In the genomic region with DNA sequence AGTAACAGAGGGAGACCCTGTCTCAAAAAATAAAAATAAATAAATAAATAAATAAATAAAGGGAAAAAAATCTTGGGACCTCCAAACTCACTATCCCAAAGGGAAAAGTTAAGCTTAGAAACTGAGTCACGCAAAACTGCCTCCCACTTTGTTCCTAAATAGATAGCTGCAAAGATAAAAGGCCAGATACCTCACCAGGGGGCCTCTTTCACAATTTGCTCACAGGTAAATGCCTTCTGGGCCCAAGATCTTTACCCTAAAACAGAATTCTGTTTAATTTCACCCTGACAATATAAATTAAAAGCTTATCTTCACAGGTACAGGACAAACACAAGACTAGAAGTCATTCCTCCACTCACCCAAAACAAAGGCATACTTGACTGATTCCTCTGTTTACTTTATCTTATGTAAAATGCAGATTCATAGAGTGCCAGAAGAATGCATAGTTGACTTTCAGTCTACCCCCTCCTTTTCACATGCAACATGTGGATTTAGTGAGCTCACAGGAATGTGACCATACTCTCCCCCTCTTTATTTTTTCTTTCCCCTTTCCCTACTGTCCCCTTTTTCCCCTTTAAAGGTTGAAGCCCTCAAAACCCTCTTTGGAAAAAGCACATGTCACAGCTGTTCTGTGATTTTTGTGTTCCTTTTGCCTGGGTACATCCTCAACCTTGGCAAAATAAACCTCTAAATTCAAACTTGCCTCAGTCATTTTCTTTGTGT, we compare ENCODE assay signal across 1 cellular context.
TF ChIP-seq lines count a peak whose summit lies in the region.

No MANE protein-coding gene starts in this region.

TF ChIP-seq in H1, 55 proteins besides CTCF, POLR2A, EP300 and RAD21:
- TF ChIP-seq TCF12 (IDR thresholded peaks at IDR 0.05; ENCODE audit: low read depth, low read length) (0 out of 2 replicates have a peak, but pooled peaks have one; percentile 24), TEAD4 (IDR thresholded peaks at IDR 0.05; ENCODE audit: low read depth, low read length) (peak; percentile 93), CBX5 (IDR thresholded peaks at IDR 0.05; ENCODE audit: low read depth, low read length) (no peak), GTF2F1 (IDR thresholded peaks at IDR 0.05; ENCODE audit: borderline replicate concordance, low read depth, low read length) (no peak), SIX5 (IDR thresholded peaks at IDR 0.05; ENCODE audit: low read depth, low read length) (no peak), ASH2L (IDR thresholded peaks at IDR 0.05; ENCODE audit: low read length) (peak; percentile 30), RBBP5 (IDR thresholded peaks at IDR 0.05; ENCODE audit: borderline replicate concordance, low read depth, low read length) (0 out of 2 replicates have a peak, but pooled peaks have one; percentile 31), CEBPB (IDR thresholded peaks at IDR 0.05; ENCODE audit: low read depth, low read length) (peak; percentile 82), KDM1A (IDR thresholded peaks at IDR 0.05; ENCODE audit: borderline replicate concordance, low read length) (0 out of 2 replicates have a peak, but pooled peaks have one; percentile 6), SIN3A (conservative IDR thresholded peaks at IDR 0.05 in 1 of 2, IDR thresholded peaks at IDR 0.05 in 1 of 2; ENCODE audit: low read depth in 1 of 2, low read length in 2 of 2) (no peak), CREB1 (IDR thresholded peaks at IDR 0.05) (peak; percentile 3; the same call in 1 of the 2 replicates), SP1 (IDR thresholded peaks at IDR 0.05; ENCODE audit: low read depth, low read length) (peak; percentile 80; the same call in 1 of the 2 replicates)
- TF ChIP-seq, protein P1, sequence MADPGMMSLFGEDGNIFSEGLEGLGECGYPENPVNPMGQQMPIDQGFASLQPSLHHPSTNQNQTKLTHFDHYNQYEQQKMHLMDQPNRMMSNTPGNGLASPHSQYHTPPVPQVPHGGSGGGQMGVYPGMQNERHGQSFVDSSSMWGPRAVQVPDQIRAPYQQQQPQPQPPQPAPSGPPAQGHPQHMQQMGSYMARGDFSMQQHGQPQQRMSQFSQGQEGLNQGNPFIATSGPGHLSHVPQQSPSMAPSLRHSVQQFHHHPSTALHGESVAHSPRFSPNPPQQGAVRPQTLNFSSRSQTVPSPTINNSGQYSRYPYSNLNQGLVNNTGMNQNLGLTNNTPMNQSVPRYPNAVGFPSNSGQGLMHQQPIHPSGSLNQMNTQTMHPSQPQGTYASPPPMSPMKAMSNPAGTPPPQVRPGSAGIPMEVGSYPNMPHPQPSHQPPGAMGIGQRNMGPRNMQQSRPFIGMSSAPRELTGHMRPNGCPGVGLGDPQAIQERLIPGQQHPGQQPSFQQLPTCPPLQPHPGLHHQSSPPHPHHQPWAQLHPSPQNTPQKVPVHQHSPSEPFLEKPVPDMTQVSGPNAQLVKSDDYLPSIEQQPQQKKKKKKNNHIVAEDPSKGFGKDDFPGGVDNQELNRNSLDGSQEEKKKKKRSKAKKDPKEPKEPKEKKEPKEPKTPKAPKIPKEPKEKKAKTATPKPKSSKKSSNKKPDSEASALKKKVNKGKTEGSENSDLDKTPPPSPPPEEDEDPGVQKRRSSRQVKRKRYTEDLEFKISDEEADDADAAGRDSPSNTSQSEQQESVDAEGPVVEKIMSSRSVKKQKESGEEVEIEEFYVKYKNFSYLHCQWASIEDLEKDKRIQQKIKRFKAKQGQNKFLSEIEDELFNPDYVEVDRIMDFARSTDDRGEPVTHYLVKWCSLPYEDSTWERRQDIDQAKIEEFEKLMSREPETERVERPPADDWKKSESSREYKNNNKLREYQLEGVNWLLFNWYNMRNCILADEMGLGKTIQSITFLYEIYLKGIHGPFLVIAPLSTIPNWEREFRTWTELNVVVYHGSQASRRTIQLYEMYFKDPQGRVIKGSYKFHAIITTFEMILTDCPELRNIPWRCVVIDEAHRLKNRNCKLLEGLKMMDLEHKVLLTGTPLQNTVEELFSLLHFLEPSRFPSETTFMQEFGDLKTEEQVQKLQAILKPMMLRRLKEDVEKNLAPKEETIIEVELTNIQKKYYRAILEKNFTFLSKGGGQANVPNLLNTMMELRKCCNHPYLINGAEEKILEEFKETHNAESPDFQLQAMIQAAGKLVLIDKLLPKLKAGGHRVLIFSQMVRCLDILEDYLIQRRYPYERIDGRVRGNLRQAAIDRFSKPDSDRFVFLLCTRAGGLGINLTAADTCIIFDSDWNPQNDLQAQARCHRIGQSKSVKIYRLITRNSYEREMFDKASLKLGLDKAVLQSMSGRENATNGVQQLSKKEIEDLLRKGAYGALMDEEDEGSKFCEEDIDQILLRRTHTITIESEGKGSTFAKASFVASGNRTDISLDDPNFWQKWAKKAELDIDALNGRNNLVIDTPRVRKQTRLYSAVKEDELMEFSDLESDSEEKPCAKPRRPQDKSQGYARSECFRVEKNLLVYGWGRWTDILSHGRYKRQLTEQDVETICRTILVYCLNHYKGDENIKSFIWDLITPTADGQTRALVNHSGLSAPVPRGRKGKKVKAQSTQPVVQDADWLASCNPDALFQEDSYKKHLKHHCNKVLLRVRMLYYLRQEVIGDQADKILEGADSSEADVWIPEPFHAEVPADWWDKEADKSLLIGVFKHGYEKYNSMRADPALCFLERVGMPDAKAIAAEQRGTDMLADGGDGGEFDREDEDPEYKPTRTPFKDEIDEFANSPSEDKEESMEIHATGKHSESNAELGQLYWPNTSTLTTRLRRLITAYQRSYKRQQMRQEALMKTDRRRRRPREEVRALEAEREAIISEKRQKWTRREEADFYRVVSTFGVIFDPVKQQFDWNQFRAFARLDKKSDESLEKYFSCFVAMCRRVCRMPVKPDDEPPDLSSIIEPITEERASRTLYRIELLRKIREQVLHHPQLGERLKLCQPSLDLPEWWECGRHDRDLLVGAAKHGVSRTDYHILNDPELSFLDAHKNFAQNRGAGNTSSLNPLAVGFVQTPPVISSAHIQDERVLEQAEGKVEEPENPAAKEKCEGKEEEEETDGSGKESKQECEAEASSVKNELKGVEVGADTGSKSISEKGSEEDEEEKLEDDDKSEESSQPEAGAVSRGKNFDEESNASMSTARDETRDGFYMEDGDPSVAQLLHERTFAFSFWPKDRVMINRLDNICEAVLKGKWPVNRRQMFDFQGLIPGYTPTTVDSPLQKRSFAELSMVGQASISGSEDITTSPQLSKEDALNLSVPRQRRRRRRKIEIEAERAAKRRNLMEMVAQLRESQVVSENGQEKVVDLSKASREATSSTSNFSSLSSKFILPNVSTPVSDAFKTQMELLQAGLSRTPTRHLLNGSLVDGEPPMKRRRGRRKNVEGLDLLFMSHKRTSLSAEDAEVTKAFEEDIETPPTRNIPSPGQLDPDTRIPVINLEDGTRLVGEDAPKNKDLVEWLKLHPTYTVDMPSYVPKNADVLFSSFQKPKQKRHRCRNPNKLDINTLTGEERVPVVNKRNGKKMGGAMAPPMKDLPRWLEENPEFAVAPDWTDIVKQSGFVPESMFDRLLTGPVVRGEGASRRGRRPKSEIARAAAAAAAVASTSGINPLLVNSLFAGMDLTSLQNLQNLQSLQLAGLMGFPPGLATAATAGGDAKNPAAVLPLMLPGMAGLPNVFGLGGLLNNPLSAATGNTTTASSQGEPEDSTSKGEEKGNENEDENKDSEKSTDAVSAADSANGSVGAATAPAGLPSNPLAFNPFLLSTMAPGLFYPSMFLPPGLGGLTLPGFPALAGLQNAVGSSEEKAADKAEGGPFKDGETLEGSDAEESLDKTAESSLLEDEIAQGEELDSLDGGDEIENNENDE (IDR thresholded peaks at IDR 0.05; ENCODE audit: insufficient replicate concordance, low read length): peak; percentile 84
- TF ChIP-seq, protein P2, sequence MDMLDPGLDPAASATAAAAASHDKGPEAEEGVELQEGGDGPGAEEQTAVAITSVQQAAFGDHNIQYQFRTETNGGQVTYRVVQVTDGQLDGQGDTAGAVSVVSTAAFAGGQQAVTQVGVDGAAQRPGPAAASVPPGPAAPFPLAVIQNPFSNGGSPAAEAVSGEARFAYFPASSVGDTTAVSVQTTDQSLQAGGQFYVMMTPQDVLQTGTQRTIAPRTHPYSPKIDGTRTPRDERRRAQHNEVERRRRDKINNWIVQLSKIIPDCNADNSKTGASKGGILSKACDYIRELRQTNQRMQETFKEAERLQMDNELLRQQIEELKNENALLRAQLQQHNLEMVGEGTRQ (IDR thresholded peaks at IDR 0.05; ENCODE audit: low read length): no peak
- TF ChIP-seq, protein P3, sequence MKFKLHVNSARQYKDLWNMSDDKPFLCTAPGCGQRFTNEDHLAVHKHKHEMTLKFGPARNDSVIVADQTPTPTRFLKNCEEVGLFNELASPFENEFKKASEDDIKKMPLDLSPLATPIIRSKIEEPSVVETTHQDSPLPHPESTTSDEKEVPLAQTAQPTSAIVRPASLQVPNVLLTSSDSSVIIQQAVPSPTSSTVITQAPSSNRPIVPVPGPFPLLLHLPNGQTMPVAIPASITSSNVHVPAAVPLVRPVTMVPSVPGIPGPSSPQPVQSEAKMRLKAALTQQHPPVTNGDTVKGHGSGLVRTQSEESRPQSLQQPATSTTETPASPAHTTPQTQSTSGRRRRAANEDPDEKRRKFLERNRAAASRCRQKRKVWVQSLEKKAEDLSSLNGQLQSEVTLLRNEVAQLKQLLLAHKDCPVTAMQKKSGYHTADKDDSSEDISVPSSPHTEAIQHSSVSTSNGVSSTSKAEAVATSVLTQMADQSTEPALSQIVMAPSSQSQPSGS (IDR thresholded peaks at IDR 0.05; ENCODE audit: low read length): peak; percentile 59; the same call in 1 of the 2 replicates
- TF ChIP-seq, protein P4, sequence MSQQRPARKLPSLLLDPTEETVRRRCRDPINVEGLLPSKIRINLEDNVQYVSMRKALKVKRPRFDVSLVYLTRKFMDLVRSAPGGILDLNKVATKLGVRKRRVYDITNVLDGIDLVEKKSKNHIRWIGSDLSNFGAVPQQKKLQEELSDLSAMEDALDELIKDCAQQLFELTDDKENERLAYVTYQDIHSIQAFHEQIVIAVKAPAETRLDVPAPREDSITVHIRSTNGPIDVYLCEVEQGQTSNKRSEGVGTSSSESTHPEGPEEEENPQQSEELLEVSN (IDR thresholded peaks at IDR 0.05): peak; percentile 17; the same call in 1 of the 2 replicates
